ENCODE assay signal across 8 cellular contexts in genomic region chr20:45293041-45294002, GRCh38. TPM values are rescaled to one million over a fixed set of nuclear protein-coding genes. Genes with fewer than 3 reads are reported as not detected.
DNase-seq lines count a peak whose midpoint lies in the region; ATAC-seq and TF ChIP-seq lines count a peak whose summit lies in the region.

No MANE protein-coding gene starts in this region.

- H3K4me1 ChIP-seq in NT2/D1 (ENCODE audit: insufficient read depth, insufficient read length) (peaks cover 3% of the 10 kb centered on the region), esophagus muscularis mucosa (peaks cover 15 to 26% (median 22%) of the 10 kb centered on the region in 4 donors), muscle layer of duodenum (ENCODE audit: control insufficient read depth in 1 of 2, insufficient read depth in 2 of 2, low read length in 2 of 2) (peaks cover 0 to 9% of the 10 kb centered on the region in 2 donors)

- peaks cover 16% of the 10 kb centered on the region; the same call in 1 of the 2 replicates for H3K9me3 ChIP-seq in NT2/D1 (ENCODE audit: insufficient read depth, low read length)
- no peaks in the 10 kb centered on the region for H3K9me3 ChIP-seq in esophagus muscularis mucosa
- no peaks in the 10 kb centered on the region for H3K9me3 ChIP-seq in muscle layer of duodenum (ENCODE audit: control insufficient read depth in 1 of 2, low read length in 2 of 2)

- no peak for TF ChIP-seq POLR2A in esophagus muscularis mucosa (IDR thresholded peaks at IDR 0.05; ENCODE audit: low read depth)

- H3K27me3 Mint-ChIP-seq in activated T-cell treated with anti-CD3 and anti-CD28 coated beads, Interleukin-2, amount 50 U/mL, for 24 hours = peaks cover 63% of the 10 kb centered on the region

- H3K36me3 Mint-ChIP-seq in activated T-cell treated with anti-CD3 and anti-CD28 coated beads, Interleukin-2, amount 50 U/mL, for 24 hours (ENCODE audit: low read depth) = no peaks in the 10 kb centered on the region

- H3K27me3 ChIP-seq in NT2/D1 (ENCODE audit: insufficient read depth, insufficient read length) (peaks cover 16% of the 10 kb centered on the region), esophagus muscularis mucosa (peaks cover 0 to 51% (median 8%) of the 10 kb centered on the region in 4 donors), muscle layer of duodenum (ENCODE audit: low read depth, low read length) (peaks cover under 1% of the 10 kb centered on the region)

- TF ChIP-seq EP300 in esophagus muscularis mucosa (IDR thresholded peaks at IDR 0.05) = no peak

- no peak overlapping the region for H3K27ac Mint-ChIP-seq in activated T-cell treated with anti-CD3 and anti-CD28 coated beads, Interleukin-2, amount 50 U/mL, for 24 hours

- H3K4me3 ChIP-seq in NT2/D1 (ENCODE audit: insufficient read length, low read depth) = peak overlapping the region; percentile 68
- peak overlapping the region; percentile 56 to 74 (median 60) for H3K4me3 ChIP-seq in esophagus muscularis mucosa
- peak overlapping the region; percentile 39 to 74 for H3K4me3 ChIP-seq in muscle layer of duodenum (ENCODE audit: low read depth in 1 of 2, low read length in 2 of 2)

- peak overlapping the region in 2 of 4 donors; percentile 44 to 53 for H3K27ac ChIP-seq in esophagus muscularis mucosa (replicated peaks in 1 of 4)
- H3K27ac ChIP-seq in muscle layer of duodenum (ENCODE audit: low read length) = no peak overlapping the region

- WGBS in esophagus muscularis mucosa = 2% methylated on average over 41 of the region's 79 CpGs

- no peaks in the 10 kb centered on the region for H3K36me3 ChIP-seq in NT2/D1 (ENCODE audit: insufficient read depth, insufficient read length, low read length)
- H3K36me3 ChIP-seq in esophagus muscularis mucosa = no peaks in the 10 kb centered on the region
- no peaks in the 10 kb centered on the region for H3K36me3 ChIP-seq in muscle layer of duodenum (ENCODE audit: control insufficient read depth in 1 of 2, insufficient read depth in 2 of 2, low read length in 2 of 2)

- H3K9ac ChIP-seq in NT2/D1 (ENCODE audit: insufficient read length, low read depth) = peak overlapping the region; percentile 85

- peaks cover 13% of the 10 kb centered on the region for H3K4me1 Mint-ChIP-seq in activated T-cell treated with anti-CD3 and anti-CD28 coated beads, Interleukin-2, amount 50 U/mL, for 24 hours (ENCODE audit: low read depth)

- intact Hi-C loops in esophagus muscularis mucosa (cut with DNase I) = loop anchor here (5.0 kb wide), 1 partner anchor 251 kb away; no protein-coding TSS in a partner anchor

- H3K9me3 Mint-ChIP-seq in activated T-cell treated with anti-CD3 and anti-CD28 coated beads, Interleukin-2, amount 50 U/mL, for 24 hours = no peaks in the 10 kb centered on the region

- peak overlapping the region; percentile 74 for H3K4me3 Mint-ChIP-seq in activated T-cell treated with anti-CD3 and anti-CD28 coated beads, Interleukin-2, amount 50 U/mL, for 24 hours

- peak; percentile 56 for ATAC-seq in HG03520 (IDR thresholded peaks at IDR 0.05; ENCODE audit: unreplicated experiment)
- ATAC-seq in GM21576 (IDR thresholded peaks at IDR 0.05; ENCODE audit: unreplicated experiment) = no peak

- peak; percentile 82 to 100 (median 87) for TF ChIP-seq CTCF in esophagus muscularis mucosa (IDR thresholded peaks at IDR 0.05)

- DNase-seq in Daoy (ENCODE audit: low read depth) = peak; percentile 86
- peak; percentile 88 for DNase-seq in NT2/D1 (ENCODE audit: low read depth, low spot score)
- DNase-seq in activated T-cell treated with anti-CD3 and anti-CD28 coated beads, Interleukin-2, amount 50 U/mL, for 24 hours = peak; percentile 92
- DNase-seq in esophagus muscularis mucosa (ENCODE audit: extremely low spot score) = peak; percentile 97
- DNase-seq in stimulated activated CD8-positive, alpha-beta memory T cell treated with anti-CD3 and anti-CD28 coated beads, Interleukin-7, amount 100 ng/mL, for 1 hour (ENCODE audit: low read depth in 2 of 2) = peak; percentile 60 to 68

RNA-seq across cellular contexts. Expression of gene RBPJL, which starts 13.3 kb away (rescaled TPM):
- not detected in 2 replicates for total RNA-seq in Daoy (2014; rRNA removed; shearing (Covaris generic))
- total RNA-seq in esophagus muscularis mucosa = not detected

RNA-seq across cellular contexts. Expression of gene MATN4, which starts 14.8 kb away (rescaled TPM):
- not detected in 2 replicates for total RNA-seq in Daoy (2014; rRNA removed; shearing (Covaris generic))
- total RNA-seq in esophagus muscularis mucosa = under 1 TPM in 2 of 4 donors, not detected in 2; 0.17 to 0.33 TPM

RNA-seq across cellular contexts. Expression of gene SLPI, which starts 39.0 kb away (rescaled TPM):
- not detected in 2 replicates for total RNA-seq in Daoy (2014; rRNA removed; shearing (Covaris generic))
- 100 to 1,000 TPM in 1 of 4 donors, 10 to 100 TPM in 3; 27.8 to 109 (median 66.4) TPM for total RNA-seq in esophagus muscularis mucosa

RNA-seq across cellular contexts. Expression of gene SDC4, which starts 54.9 kb away (rescaled TPM):
- 136 and 143 TPM in 2 replicates for total RNA-seq in Daoy (2014; rRNA removed; shearing (Covaris generic))
- 100 to 1,000 TPM in 1 of 4 donors, 10 to 100 TPM in 3; 61.9 to 177 (median 72.2) TPM for total RNA-seq in esophagus muscularis mucosa

Comparison
In these comparisons a context has a peak if more than half of its experiments do, and no peak if none do; other contexts are left out.
1. RNA of gene SLPI, which starts 39.0 kb away (total RNA-seq): 27.8 to 109 TPM in esophagus muscularis mucosa; not detected in Daoy; every median in the first group is over 10 times any median in the second.
2. Peak in every context shown above with its lines, with median percentiles within 50 percentile points of each other: DNase-seq and H3K4me3 ChIP-seq.